18 cellular contexts compared by ENCODE assay signal in the genomic region with DNA sequence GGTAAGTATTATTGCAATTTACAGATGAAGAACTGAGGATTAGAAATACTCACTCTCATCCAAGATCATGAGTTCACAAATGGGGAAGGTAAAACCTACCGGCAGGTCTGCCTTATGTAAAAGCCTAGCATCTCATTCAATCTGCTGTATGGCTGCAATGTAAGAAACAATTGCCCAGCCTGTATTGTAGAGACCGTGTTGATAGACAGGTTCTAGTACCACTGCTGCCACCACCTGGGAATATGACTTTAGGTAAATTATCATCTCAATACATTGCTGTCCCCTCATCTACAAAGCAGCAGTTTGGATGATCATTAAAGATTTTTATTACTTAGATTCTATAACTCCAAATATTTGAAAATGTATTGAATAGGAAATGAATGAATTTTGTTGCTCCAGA. TPM values are rescaled to one million over a fixed set of nuclear protein-coding genes. Genes with fewer than 3 reads are reported as not detected.
DNase-seq lines count a peak whose midpoint lies in the region; ATAC-seq, FAIRE-seq and TF ChIP-seq lines count a peak whose summit lies in the region.
"Had no signal": no experiment of that assay in that cellular context is flagged by ENCODE, and none has a peak within 500 bp of the region (broad histone marks: within the 10 kb centered on the region; RNA-seq: fewer than 3 reads in every experiment).

No MANE protein-coding gene starts in this region.

- no peaks in the 10 kb centered on the region for H3K9me3 ChIP-seq in Loucy (ENCODE audit: insufficient read depth, low read depth, low read length)
- H3K9me3 ChIP-seq: MG63, uterus had no signal

- H3K9me3 Mint-ChIP-seq in activated CD8-positive, alpha-beta T cell treated with anti-CD3 and anti-CD28 coated beads, Interleukin-2, amount 10 ng/mL, durations not matched to agents 7 days and 5 days (ENCODE audit: insufficient read depth), result no peaks in the 10 kb centered on the region
- peaks cover 5% of the 10 kb centered on the region for H3K9me3 Mint-ChIP-seq in mesothelial cell of epicardium

- no peaks in the 10 kb centered on the region for H3K36me3 ChIP-seq in Loucy (ENCODE audit: insufficient read depth, low read length)
- H3K36me3 ChIP-seq: MG63, uterus had no signal

- no peaks in the 10 kb centered on the region for H3K9me2 ChIP-seq in Loucy (replicated peaks; ENCODE audit: low read depth, low read length)

- no peaks in the 10 kb centered on the region for H3K36me3 Mint-ChIP-seq in activated CD8-positive, alpha-beta T cell treated with anti-CD3 and anti-CD28 coated beads, Interleukin-2, amount 10 ng/mL, durations not matched to agents 7 days and 5 days (ENCODE audit: low read depth)
- H3K36me3 Mint-ChIP-seq in mesothelial cell of epicardium, result no peaks in the 10 kb centered on the region

- H2AFZ ChIP-seq in Loucy (ENCODE audit: low read length), result no peak overlapping the region
- H2AFZ ChIP-seq: hepatocyte had no signal

- POLR2A ChIA-PET in activated CD8-positive, alpha-beta T cell treated with anti-CD3 and anti-CD28 coated beads, Interleukin-2, amount 10 ng/mL, durations not matched to agents 7 days and 5 days (lab: Charles Lee), result no interaction called here

- no peaks in the 10 kb centered on the region for H4K20me1 ChIP-seq in Loucy (ENCODE audit: insufficient read depth, low read length, poor library complexity, severe bottlenecking)

- peak; percentile 6 for TF ChIP-seq CTCF in D721Med (IDR thresholded peaks at IDR 0.05; ENCODE audit: insufficient read depth, missing control alignments)
- TF ChIP-seq CTCF in Loucy (conservative IDR thresholded peaks at IDR 0.05; ENCODE audit: low read length), result peak; percentile 43; the same call in 1 of the 2 replicates
- no peak for TF ChIP-seq CTCF in mesothelial cell of epicardium (IDR thresholded peaks at IDR 0.05; ENCODE audit: unreplicated experiment)

- ATAC-seq in activated CD8-positive, alpha-beta T cell treated with anti-CD3 and anti-CD28 coated beads, Interleukin-2, amount 10 ng/mL, durations not matched to agents 7 days and 5 days, result peak; percentile 65
- no peak for ATAC-seq in GM21367 (IDR thresholded peaks at IDR 0.05; ENCODE audit: unreplicated experiment)
- no peak for ATAC-seq in HG02759 (IDR thresholded peaks at IDR 0.05; ENCODE audit: unreplicated experiment)
- ATAC-seq: left cardiac atrium had no signal

- no peak for FAIRE-seq in D721Med (lab: Jason Lieb, UNC)
- peak; percentile 83 for FAIRE-seq in GM18507 (lab: Jason Lieb, UNC)

- H3K79me2 ChIP-seq in Loucy (ENCODE audit: insufficient read depth, low read length), result no peaks in the 10 kb centered on the region
- H3K79me2 ChIP-seq: hepatocyte had no signal

- H3K27ac Mint-ChIP-seq in activated CD8-positive, alpha-beta T cell treated with anti-CD3 and anti-CD28 coated beads, Interleukin-2, amount 10 ng/mL, durations not matched to agents 7 days and 5 days, result no peak overlapping the region
- no peak overlapping the region for H3K27ac Mint-ChIP-seq in mesothelial cell of epicardium

- no peaks in the 10 kb centered on the region for H3K27me3 Mint-ChIP-seq in activated CD8-positive, alpha-beta T cell treated with anti-CD3 and anti-CD28 coated beads, Interleukin-2, amount 10 ng/mL, durations not matched to agents 7 days and 5 days (ENCODE audit: low read depth)
- H3K27me3 Mint-ChIP-seq in mesothelial cell of epicardium (ENCODE audit: low read depth), result no peaks in the 10 kb centered on the region

- H3K4me1 ChIP-seq in Loucy (ENCODE audit: insufficient read depth, low read length, poor library complexity, severe bottlenecking), result peaks cover 4% of the 10 kb centered on the region
- H3K4me1 ChIP-seq: uterus had no signal

- H3K9ac ChIP-seq in Loucy (ENCODE audit: low read depth, low read length, poor library complexity, severe bottlenecking), result no peak overlapping the region

- H3F3A ChIP-seq in Loucy (ENCODE audit: low read depth), result no peaks in the 10 kb centered on the region

- H3K4me3 ChIP-seq in Loucy (ENCODE audit: low read length, poor library complexity, severe bottlenecking), result no peak overlapping the region
- H3K4me3 ChIP-seq: hepatocyte, MG63, SK-N-MC, skin epidermis, uterus had no signal

- no peak overlapping the region for H3K4me3 Mint-ChIP-seq in activated CD8-positive, alpha-beta T cell treated with anti-CD3 and anti-CD28 coated beads, Interleukin-2, amount 10 ng/mL, durations not matched to agents 7 days and 5 days
- H3K4me3 Mint-ChIP-seq in mesothelial cell of epicardium, result no peak overlapping the region

- H3K27me3 ChIP-seq in Loucy (ENCODE audit: insufficient read depth, low read length, poor library complexity, severe bottlenecking), result no peaks in the 10 kb centered on the region
- H3K27me3 ChIP-seq: hepatocyte, MG63, uterus had no signal

- DNase-seq in D721Med (ENCODE audit: insufficient read length, low spot score), result no peak
- DNase-seq in GM18507 (ENCODE audit: extremely low spot score, insufficient read length, low read depth), result no peak
- no peak for DNase-seq in activated CD8-positive, alpha-beta T cell treated with anti-CD3 and anti-CD28 coated beads, Interleukin-2, amount 10 ng/mL, durations not matched to agents 7 days and 5 days
- no peak for DNase-seq in GDM1 (lab: John Stamatoyannopoulos, UW)
- no peak for DNase-seq in mesothelial cell of epicardium (ENCODE audit: low spot score in 2 of 2, unreplicated experiment in 2 of 2)
- DNase-seq: activated effector memory CD4-positive, alpha-beta T cell treated with Interleukin-2 at 50 U/mL for 16 hours; AML-193; DMS 273 treated with DMSO at 0.1 percent for 48 hours; left cardiac atrium; MG63; stimulated activated naive CD4-positive, alpha-beta T cell; uterus had no signal

- CTCF ChIA-PET in activated CD8-positive, alpha-beta T cell treated with anti-CD3 and anti-CD28 coated beads, Interleukin-2, amount 10 ng/mL, durations not matched to agents 7 days and 5 days (lab: Charles Lee), result interaction anchor here (0.7 to 5.9 kb wide), 8 partner anchors 10 to 289 kb away, joined by 3 to 152 read pairs (median 26); no protein-coding TSS in a partner anchor

- H3K4me2 ChIP-seq in Loucy (ENCODE audit: low read depth, low read length, poor library complexity, severe bottlenecking), result no peak overlapping the region
- H3K4me2 ChIP-seq: hepatocyte had no signal

- peaks cover 12% of the 10 kb centered on the region for H3K4me1 Mint-ChIP-seq in activated CD8-positive, alpha-beta T cell treated with anti-CD3 and anti-CD28 coated beads, Interleukin-2, amount 10 ng/mL, durations not matched to agents 7 days and 5 days (ENCODE audit: low read depth)
- peaks cover 19% of the 10 kb centered on the region for H3K4me1 Mint-ChIP-seq in mesothelial cell of epicardium

RNA-seq across cellular contexts. Expression of gene ARHGAP18, which starts 23.3 kb away (rescaled TPM):
- 10 to 100 TPM; 11.9 to 12.1 TPM for total RNA-seq in activated CD8-positive, alpha-beta T cell treated with anti-CD3 and anti-CD28 coated beads, Interleukin-2, amount 10 ng/mL, durations not matched to agents 7 days and 5 days
- total RNA-seq in mesothelial cell of epicardium, result 8.1 to 10.5 TPM (median 10.2 TPM) in 3 replicates
